ENCODE assay signal across 8 cellular contexts in genomic region chr4:30721353-30722091, GRCh38. TPM values are rescaled to one million over a fixed set of nuclear protein-coding genes. Genes with fewer than 3 reads are reported as not detected.
A peak's percentile ranks its signal among the peaks of the same experiment; 100 is the strongest.
DNase-seq lines count a peak whose midpoint lies in the region; ATAC-seq and TF ChIP-seq lines count a peak whose summit lies in the region.

No MANE protein-coding gene starts in this region.

- intact Hi-C loops in natural killer cell (cut with micrococcal nuclease): no loop called here

- no peaks in the 10 kb centered on the region for H3K9me3 Mint-ChIP-seq in natural killer cell
- H3K9me3 Mint-ChIP-seq in natural killer cell treated with Interleukin-12 subunit alpha and Interleukin-12 subunit beta and Interleukin-15 and Interleukin-18, amount 100 ng/mL, for 72 hours: no peaks in the 10 kb centered on the region

- DNase-seq in natural killer cell (no peak), astrocyte of the cerebellum (ENCODE audit: low read depth) (no peak), DMS153 treated with DMSO at 0.1 percent for 48 hours (lab: John Stamatoyannopoulos, UW; ENCODE audit: unreplicated experiment) (no peak)
- DNase-seq in natural killer cell treated with Interleukin-12 subunit alpha and Interleukin-12 subunit beta and Interleukin-15 and Interleukin-18, amount 100 ng/mL, for 72 hours (ENCODE audit: low spot score): no peak

- H3K27me3 Mint-ChIP-seq in natural killer cell (ENCODE audit: low read depth in 2 of 2): peaks cover 32 to 43% of the 10 kb centered on the region in 2 donors
- H3K27me3 Mint-ChIP-seq in natural killer cell treated with Interleukin-12 subunit alpha and Interleukin-12 subunit beta and Interleukin-15 and Interleukin-18, amount 100 ng/mL, for 72 hours: peaks cover 17 to 27% of the 10 kb centered on the region in 2 donors

- peak overlapping the region; percentile 100 for H3K4me2 ChIP-seq in skeletal muscle satellite cell (ENCODE audit: low read length)

- H3K9ac ChIP-seq in skeletal muscle satellite cell (ENCODE audit: low read depth, low read length): peak overlapping the region; percentile 53

- H3K9me3 ChIP-seq in skeletal muscle satellite cell (replicated peaks; ENCODE audit: low read length): no peaks in the 10 kb centered on the region

- ATAC-seq in natural killer cell (peak in 2 of 3 donors; percentile 24 to 25), GM18909 (IDR thresholded peaks at IDR 0.05; ENCODE audit: poor library complexity, unreplicated experiment) (no peak), HG03025 (IDR thresholded peaks at IDR 0.05; ENCODE audit: low FRiP score, unreplicated experiment) (no peak)
- ATAC-seq in natural killer cell treated with Interleukin-12 subunit alpha and Interleukin-12 subunit beta and Interleukin-15 and Interleukin-18, amount 100 ng/mL, for 72 hours: no peak

- peaks cover 6% of the 10 kb centered on the region for H3K36me3 Mint-ChIP-seq in natural killer cell
- H3K36me3 Mint-ChIP-seq in natural killer cell treated with Interleukin-12 subunit alpha and Interleukin-12 subunit beta and Interleukin-15 and Interleukin-18, amount 100 ng/mL, for 72 hours: peaks cover 15% of the 10 kb centered on the region

- peaks cover 19 to 21% of the 10 kb centered on the region in 2 donors for H3K4me1 Mint-ChIP-seq in natural killer cell
- H3K4me1 Mint-ChIP-seq in natural killer cell treated with Interleukin-12 subunit alpha and Interleukin-12 subunit beta and Interleukin-15 and Interleukin-18, amount 100 ng/mL, for 72 hours (ENCODE audit: low read depth in 2 of 2): peaks cover 8 to 25% of the 10 kb centered on the region in 2 donors

- in situ Hi-C loops in astrocyte of the cerebellum (cut with HindIII; ENCODE audit: low sequenced_read_pairs): no loop called here

- no peak overlapping the region for H3K27ac Mint-ChIP-seq in natural killer cell
- H3K27ac Mint-ChIP-seq in natural killer cell treated with Interleukin-12 subunit alpha and Interleukin-12 subunit beta and Interleukin-15 and Interleukin-18, amount 100 ng/mL, for 72 hours: no peak overlapping the region

- no peaks in the 10 kb centered on the region for H3K36me3 ChIP-seq in skeletal muscle satellite cell (ENCODE audit: insufficient read depth, low read length)

- H3K4me3 ChIP-seq in astrocyte of the cerebellum (ENCODE audit: low read depth, low read length) (peak overlapping the region; percentile 62), iPS-11a (ENCODE audit: low read depth, low read length) (peak overlapping the region; percentile 80), skeletal muscle satellite cell (ENCODE audit: low read length) (peak overlapping the region; percentile 90)

- H3K4me1 ChIP-seq in skeletal muscle satellite cell (ENCODE audit: control insufficient read depth, insufficient read depth, low read length): peaks cover 27% of the 10 kb centered on the region

- no peak overlapping the region for H3K4me3 Mint-ChIP-seq in natural killer cell
- no peak overlapping the region for H3K4me3 Mint-ChIP-seq in natural killer cell treated with Interleukin-12 subunit alpha and Interleukin-12 subunit beta and Interleukin-15 and Interleukin-18, amount 100 ng/mL, for 72 hours

- TF ChIP-seq CTCF in natural killer cell (IDR thresholded peaks at IDR 0.05) (no peak), astrocyte of the cerebellum (IDR thresholded peaks at IDR 0.05; ENCODE audit: low read depth, low read length, missing control alignments) (no peak)

- no peaks in the 10 kb centered on the region for H3K27me3 ChIP-seq in skeletal muscle satellite cell (ENCODE audit: control insufficient read depth, insufficient read depth, low read length)

RNA-seq across cellular contexts. Expression of gene PCDH7, which starts 1.4 kb away (rescaled TPM):
- not detected for total RNA-seq in natural killer cell
- not detected for total RNA-seq in natural killer cell treated with Interleukin-12 subunit alpha and Interleukin-12 subunit beta and Interleukin-15 and Interleukin-18, amount 100 ng/mL, for 72 hours
- 0.51 and 2.0 TPM in 2 replicates for total RNA-seq in skeletal muscle satellite cell (2012; rRNA removed)

Comparison
In these comparisons a context has a peak if more than half of its experiments do, and no peak if none do; other contexts are left out.
1. ATAC-seq: peak in natural killer cell (2 of 3); none in natural killer cell treated with Interleukin-12 subunit alpha and Interleukin-12 subunit beta and Interleukin-15 and Interleukin-18, amount 100 ng/mL, for 72 hours (0 of 2), GM18909 (single experiment) and HG03025 (single experiment).
2. Peak in every context shown above with its lines, with median percentiles within 50 percentile points of each other: H3K4me3 ChIP-seq.